Comparison of ENCODE assay signal across 37 cellular contexts in genomic region chr11:7686761-7687160, GRCh38. TPM values are rescaled to one million over a fixed set of nuclear protein-coding genes. Genes with fewer than 3 reads are reported as not detected.
"Had no signal": no experiment of that assay in that cellular context is flagged by ENCODE, and none has a peak within 500 bp of the region (broad histone marks: within the 10 kb centered on the region; RNA-seq: fewer than 3 reads in every experiment).

No MANE protein-coding gene starts in this region.

- H3K4me3 ChIP-seq: adrenal gland, body of pancreas, breast epithelium had no signal

- H3K4me1 ChIP-seq: adrenal gland, body of pancreas, breast epithelium had no signal

- H3K36me3 ChIP-seq: adrenal gland, brain microvascular endothelial cell, breast epithelium had no signal

- H3K27ac ChIP-seq: adrenal gland, body of pancreas, brain microvascular endothelial cell, breast epithelium, VCaP had no signal

- DNase-seq: activated B cell treated with CpG ODN at 0.5 μM for 24 hours; activated CD4-positive, alpha-beta memory T cell treated with anti-CD3 and anti-CD28 coated beads for 36 hours; activated CD4-positive, alpha-beta T cell treated with anti-CD3 and anti-CD28 coated beads for 4 hours; activated CD4-positive, alpha-beta T cell treated with anti-CD3 and anti-CD28 coated beads, Interleukin-2, amount 10 ng/mL, durations not matched to agents 24 days and 14 days; activated CD4-positive, alpha-beta T cell treated with anti-CD3 and anti-CD28 coated beads, Interleukin-2, amount 50 U/mL, for 1 hour; activated CD4-positive, alpha-beta T cell treated with anti-CD3 and anti-CD28 coated beads, Interleukin-2, amount 50 U/mL, for 4 hours; activated CD4-positive, CD25-positive, alpha-beta regulatory T cell treated with anti-CD3 and anti-CD28 coated beads, Interleukin-2, amount 50 U/mL, for 72 hours; activated CD8-positive, alpha-beta memory T cell treated with anti-CD3 and anti-CD28 coated beads, Interleukin-2, amount 50 U/mL, for 4 hours; activated CD8-positive, alpha-beta T cell treated with anti-CD3 and anti-CD28 coated beads for 36 hours; activated effector memory CD4-positive, alpha-beta T cell treated with anti-CD3 and anti-CD28 coated beads, Interleukin-2, amount 50 U/mL, for 16 hours; activated gamma-delta T cell treated with Interleukin-2 at 50 U/mL for 16 hours; activated naive CD4-positive, alpha-beta T cell; activated naive CD4-positive, alpha-beta T cell treated with anti-CD3 and anti-CD28 coated beads for 36 hours; activated naive CD4-positive, alpha-beta T cell treated with anti-CD3 and anti-CD28 coated beads, Interleukin-2, amount 50 U/mL, for 16 hours; activated naive CD8-positive, alpha-beta T cell treated with anti-CD3 and anti-CD28 coated beads for 36 hours; activated T-cell treated with anti-CD3 and anti-CD28 coated beads for 4 hours; activated T-cell treated with anti-CD3 and anti-CD28 coated beads, Interleukin-2, amount 50 U/mL, for 1 hour; activated T-cell treated with anti-CD3 and anti-CD28 coated beads, Interleukin-2, amount 50 U/mL, for 4 hours; activated T-cell treated with anti-CD3 and anti-CD28 coated beads, Interleukin-2, amount 50 U/mL, for 72 hours; adrenal gland; amniotic stem cell; aorta; body of pancreas; brain microvascular endothelial cell; central memory CD4-positive, alpha-beta T cell; T-helper 1 cell; T-helper 2 cell; T-helper 9 cell had no signal

- H3K27me3 ChIP-seq: adrenal gland, body of pancreas, brain microvascular endothelial cell, breast epithelium had no signal

- FAIRE-seq: astrocyte, TTC549 had no signal

- H3K9me3 ChIP-seq: adrenal gland, body of pancreas, breast epithelium had no signal

RNA-seq across cellular contexts. Expression of gene OVCH2, which starts 19.5 kb away (rescaled TPM):
- total RNA-seq: activated B cell treated with CpG ODN at 0.5 μM for 24 hours; activated CD4-positive, alpha-beta memory T cell treated with anti-CD3 and anti-CD28 coated beads for 36 hours; activated CD4-positive, alpha-beta T cell treated with anti-CD3 and anti-CD28 coated beads, Interleukin-2, amount 10 ng/mL, durations not matched to agents 24 days and 14 days; activated CD8-positive, alpha-beta memory T cell treated with anti-CD3 and anti-CD28 coated beads for 36 hours; activated CD8-positive, alpha-beta T cell treated with anti-CD3 and anti-CD28 coated beads for 36 hours; activated naive CD4-positive, alpha-beta T cell treated with anti-CD3 and anti-CD28 coated beads for 36 hours; activated naive CD4-positive, alpha-beta T cell treated with anti-CD3 and anti-CD28 coated beads, Interleukin-2, amount 50 U/mL, for 72 hours; activated naive CD8-positive, alpha-beta T cell treated with anti-CD3 and anti-CD28 coated beads for 36 hours; activated T-cell treated with anti-CD3 and anti-CD28 coated beads, Interleukin-2, amount 50 U/mL, for 4 hours; activated T-cell treated with anti-CD3 and anti-CD28 coated beads, Interleukin-2, amount 50 U/mL, for 72 hours; activated T-helper 1 cell treated with anti-CD3 and anti-CD28 coated beads, Interleukin-12 subunit alpha, Interleukin-12 subunit beta, Interleukin-2, Interleukin-4 antibody, amounts not matched to agents 30 ng/mL and 10 ng/mL and 1 ng/mL, durations not matched to agents 14 hours and 24 hours and 36 hours; activated T-helper 17 cell treated with anti-CD3 and anti-CD28 coated beads, Interleukin-2, amount 50 U/mL, for 72 hours; adrenal gland; body of pancreas; cardiac septum had no signal
- polyA plus RNA-seq: adrenal gland had no signal
